ENCODE assay signal across 2 cellular contexts in genomic region chr12:120978296-120979219, GRCh38.
TF ChIP-seq lines count a peak whose summit lies in the region.

HNF1A (plus strand) TSS chr12:120978543; CDS start chr12:120978769, 226 bp downstream.

TF ChIP-seq in GM23338, 12 proteins besides CTCF, POLR2A, EP300 and RAD21 (continued from another document):
- TF ChIP-seq ETS1 (IDR thresholded peaks at IDR 0.05), result no peak
- TF ChIP-seq STAT1 (IDR thresholded peaks at IDR 0.05; ENCODE audit: unreplicated experiment), result no peak

TF ChIP-seq in liver, 16 proteins besides CTCF, POLR2A, EP300 and RAD21 (continued from another document):
- TF ChIP-seq REST (IDR thresholded peaks at IDR 0.05) (peak; percentile 92), ZBTB33 (IDR thresholded peaks at IDR 0.05) (peak; percentile 57), NR2F2 (IDR thresholded peaks at IDR 0.05) (peak; percentile 18), HNF4G (IDR thresholded peaks at IDR 0.05) (peak; percentile 99), JUND (IDR thresholded peaks at IDR 0.05) (peak; percentile 29 to 82), FOXA2 (IDR thresholded peaks at IDR 0.05) (peak; percentile 88), RXRA (IDR thresholded peaks at IDR 0.05) (peak; percentile 87 to 89), FOXA1 (IDR thresholded peaks at IDR 0.05) (peak; percentile 93), HNF4A (conservative IDR thresholded peaks at IDR 0.05) (peak; percentile 99), EGR1 (IDR thresholded peaks at IDR 0.05; ENCODE audit: low read depth in 2 of 2) (peak in 1 of 2 donors; percentile 20), SP1 (IDR thresholded peaks at IDR 0.05) (peak; percentile 98), TAF1 (conservative IDR thresholded peaks at IDR 0.05) (no peak), ATF3 (IDR thresholded peaks at IDR 0.05) (no peak)
